1 cellular context compared by ENCODE assay signal in the genomic region with DNA sequence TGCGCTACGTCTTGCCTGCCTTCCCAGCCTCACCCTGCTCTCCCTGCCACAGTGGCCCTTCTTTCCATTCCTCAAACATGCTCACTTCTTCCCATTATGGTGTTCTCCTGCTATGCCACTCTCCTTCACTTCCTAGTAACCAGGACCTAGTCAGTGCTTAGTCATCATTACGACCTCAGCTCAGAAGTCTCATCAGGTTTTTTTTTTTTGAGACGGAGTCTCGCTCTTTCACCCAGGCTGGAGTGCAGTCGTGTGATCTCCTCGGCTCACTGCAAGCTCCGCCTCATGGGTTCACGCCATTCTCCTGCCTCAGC.
A peak's percentile ranks its signal among the peaks of the same experiment; 100 is the strongest.
TF ChIP-seq lines count a peak whose summit lies in the region.

No MANE protein-coding gene starts in this region.

TF ChIP-seq in K562, 482 proteins besides CTCF, POLR2A, EP300 and RAD21 (continued from another document and continues in another):
- TF ChIP-seq, protein P1, sequence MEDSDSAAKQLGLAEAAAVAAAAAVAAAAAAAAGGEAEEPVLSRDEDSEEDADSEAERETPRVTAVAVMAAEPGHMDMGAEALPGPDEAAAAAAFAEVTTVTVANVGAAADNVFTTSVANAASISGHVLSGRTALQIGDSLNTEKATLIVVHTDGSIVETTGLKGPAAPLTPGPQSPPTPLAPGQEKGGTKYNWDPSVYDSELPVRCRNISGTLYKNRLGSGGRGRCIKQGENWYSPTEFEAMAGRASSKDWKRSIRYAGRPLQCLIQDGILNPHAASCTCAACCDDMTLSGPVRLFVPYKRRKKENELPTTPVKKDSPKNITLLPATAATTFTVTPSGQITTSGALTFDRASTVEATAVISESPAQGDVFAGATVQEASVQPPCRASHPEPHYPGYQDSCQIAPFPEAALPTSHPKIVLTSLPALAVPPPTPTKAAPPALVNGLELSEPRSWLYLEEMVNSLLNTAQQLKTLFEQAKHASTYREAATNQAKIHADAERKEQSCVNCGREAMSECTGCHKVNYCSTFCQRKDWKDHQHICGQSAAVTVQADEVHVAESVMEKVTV (CRISPR knock-in tag; IDR thresholded peaks at IDR 0.05): no peak
- TF ChIP-seq DPF2 (IDR thresholded peaks at IDR 0.05) (0 out of 2 replicates have a peak, but pooled peaks have one; percentile 18), C11orf30 (IDR thresholded peaks at IDR 0.05; ENCODE audit: low read depth) (peak; percentile 92), PYGO2 (tag; IDR thresholded peaks at IDR 0.05) (no peak), PPARD (CRISPR knock-in tag; IDR thresholded peaks at IDR 0.05) (no peak), NUFIP1 (IDR thresholded peaks at IDR 0.05; ENCODE audit: partially characterized antibody) (no peak), HNRNPUL1 (IDR thresholded peaks at IDR 0.05; ENCODE audit: low read length) (no peak), HNRNPH1 (optimal IDR thresholded peaks at IDR 0.05; ENCODE audit: low read depth, low read length) (no peak), ZNF584 (CRISPR knock-in tag; IDR thresholded peaks at IDR 0.05; ENCODE audit: low read depth) (no peak), NR2C2 (CRISPR knock-in tag; IDR thresholded peaks at IDR 0.05) (no peak), NR2C2 (tag; IDR thresholded peaks at IDR 0.05) (peak; percentile 55), CEBPB (tag; IDR thresholded peaks at IDR 0.05) (no peak), TAF1 (IDR thresholded peaks at IDR 0.05; ENCODE audit: control insufficient read depth, extremely low read depth, insufficient read depth, low read length, severe bottlenecking) (no peak), NFATC3 (IDR thresholded peaks at IDR 0.05) (no peak), CBX3 (IDR thresholded peaks at IDR 0.05; ENCODE audit: borderline replicate concordance in 1 of 2, low read length in 2 of 2) (no peak), HMG20B (CRISPR knock-in tag; IDR thresholded peaks at IDR 0.05) (no peak), NCOA2 (IDR thresholded peaks at IDR 0.05; ENCODE audit: partially characterized antibody in 2 of 2) (no peak), LCOR (CRISPR knock-in tag; IDR thresholded peaks at IDR 0.05) (no peak), MCM5 (IDR thresholded peaks at IDR 0.05; ENCODE audit: low read depth) (no peak), SMARCB1 (IDR thresholded peaks at IDR 0.05; ENCODE audit: insufficient read length, low read depth) (no peak), SETDB1 (IDR thresholded peaks at IDR 0.05; ENCODE audit: low read length) (no peak), CHD2 (IDR thresholded peaks at IDR 0.05; ENCODE audit: low read depth, low read length) (no peak), FOSL1 (tag; conservative IDR thresholded peaks at IDR 0.05) (peak; percentile 70), U2AF2 (optimal IDR thresholded peaks at IDR 0.05; ENCODE audit: low read depth, low read length) (no peak), ZNF324 (CRISPR knock-in tag; IDR thresholded peaks at IDR 0.05) (no peak), PML (IDR thresholded peaks at IDR 0.05; ENCODE audit: low read length) (no peak), ZNF384 (IDR thresholded peaks at IDR 0.05; ENCODE audit: low read depth, low read length) (peak; percentile 86), BACH1 (tag; IDR thresholded peaks at IDR 0.05) (peak; percentile 75; the same call in 1 of the 2 replicates), EZH2 (IDR thresholded peaks at IDR 0.05; ENCODE audit: borderline replicate concordance, low read depth, low read length) (no peak), MCM3 (IDR thresholded peaks at IDR 0.05) (no peak), MAFG (tag; conservative IDR thresholded peaks at IDR 0.05) (peak; percentile 93), ZKSCAN3 (CRISPR knock-in tag; IDR thresholded peaks at IDR 0.05) (no peak), SAFB (IDR thresholded peaks at IDR 0.05; ENCODE audit: borderline replicate concordance, low read depth, low read length) (no peak), RBBP5 (IDR thresholded peaks at IDR 0.05; ENCODE audit: borderline replicate concordance, insufficient read depth, low read length, poor library complexity, severe bottlenecking) (no peak), SMAD1 (IDR thresholded peaks at IDR 0.05; ENCODE audit: low read depth, low read length, partially characterized antibody) (no peak), ZC3H11A (IDR thresholded peaks at IDR 0.05; ENCODE audit: low read depth, low read length) (no peak), KDM4B (IDR thresholded peaks at IDR 0.05; ENCODE audit: borderline replicate concordance in 2 of 2, low read depth in 1 of 2) (no peak), FOS (IDR thresholded peaks at IDR 0.05; ENCODE audit: extremely low read depth, insufficient read length) (no peak), POLR2AphosphoS2 (IDR thresholded peaks at IDR 0.05; ENCODE audit: low read length) (no peak), WHSC1 (IDR thresholded peaks at IDR 0.05; ENCODE audit: low read length) (no peak), PCBP2 (IDR thresholded peaks at IDR 0.05; ENCODE audit: low read depth, low read length, poor library complexity, severe bottlenecking) (no peak), TSC22D4 (tag; IDR thresholded peaks at IDR 0.05) (no peak), SRF (CRISPR knock-in tag; IDR thresholded peaks at IDR 0.05) (no peak), KAT8 (IDR thresholded peaks at IDR 0.05; ENCODE audit: low read depth) (no peak), MAFK (IDR thresholded peaks at IDR 0.05; ENCODE audit: low read length) (peak; percentile 63; the same call in 1 of the 2 replicates), ZFP30 (CRISPR knock-in tag; IDR thresholded peaks at IDR 0.05; ENCODE audit: borderline replicate concordance) (no peak), RBM34 (IDR thresholded peaks at IDR 0.05; ENCODE audit: borderline replicate concordance, insufficient read depth, low read length) (no peak), ZNF316 (IDR thresholded peaks at IDR 0.05) (peak; percentile 96)
- TF ChIP-seq, protein P2, sequence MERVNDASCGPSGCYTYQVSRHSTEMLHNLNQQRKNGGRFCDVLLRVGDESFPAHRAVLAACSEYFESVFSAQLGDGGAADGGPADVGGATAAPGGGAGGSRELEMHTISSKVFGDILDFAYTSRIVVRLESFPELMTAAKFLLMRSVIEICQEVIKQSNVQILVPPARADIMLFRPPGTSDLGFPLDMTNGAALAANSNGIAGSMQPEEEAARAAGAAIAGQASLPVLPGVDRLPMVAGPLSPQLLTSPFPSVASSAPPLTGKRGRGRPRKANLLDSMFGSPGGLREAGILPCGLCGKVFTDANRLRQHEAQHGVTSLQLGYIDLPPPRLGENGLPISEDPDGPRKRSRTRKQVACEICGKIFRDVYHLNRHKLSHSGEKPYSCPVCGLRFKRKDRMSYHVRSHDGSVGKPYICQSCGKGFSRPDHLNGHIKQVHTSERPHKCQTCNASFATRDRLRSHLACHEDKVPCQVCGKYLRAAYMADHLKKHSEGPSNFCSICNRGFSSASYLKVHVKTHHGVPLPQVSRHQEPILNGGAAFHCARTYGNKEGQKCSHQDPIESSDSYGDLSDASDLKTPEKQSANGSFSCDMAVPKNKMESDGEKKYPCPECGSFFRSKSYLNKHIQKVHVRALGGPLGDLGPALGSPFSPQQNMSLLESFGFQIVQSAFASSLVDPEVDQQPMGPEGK (CRISPR knock-in tag; IDR thresholded peaks at IDR 0.05; ENCODE audit: borderline replicate concordance): no peak
- TF ChIP-seq, protein P3, sequence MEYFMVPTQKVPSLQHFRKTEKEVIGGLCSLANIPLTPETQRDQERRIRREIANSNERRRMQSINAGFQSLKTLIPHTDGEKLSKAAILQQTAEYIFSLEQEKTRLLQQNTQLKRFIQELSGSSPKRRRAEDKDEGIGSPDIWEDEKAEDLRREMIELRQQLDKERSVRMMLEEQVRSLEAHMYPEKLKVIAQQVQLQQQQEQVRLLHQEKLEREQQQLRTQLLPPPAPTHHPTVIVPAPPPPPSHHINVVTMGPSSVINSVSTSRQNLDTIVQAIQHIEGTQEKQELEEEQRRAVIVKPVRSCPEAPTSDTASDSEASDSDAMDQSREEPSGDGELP (CRISPR knock-in tag; IDR thresholded peaks at IDR 0.05; ENCODE audit: borderline replicate concordance): no peak
- TF ChIP-seq, protein P4, sequence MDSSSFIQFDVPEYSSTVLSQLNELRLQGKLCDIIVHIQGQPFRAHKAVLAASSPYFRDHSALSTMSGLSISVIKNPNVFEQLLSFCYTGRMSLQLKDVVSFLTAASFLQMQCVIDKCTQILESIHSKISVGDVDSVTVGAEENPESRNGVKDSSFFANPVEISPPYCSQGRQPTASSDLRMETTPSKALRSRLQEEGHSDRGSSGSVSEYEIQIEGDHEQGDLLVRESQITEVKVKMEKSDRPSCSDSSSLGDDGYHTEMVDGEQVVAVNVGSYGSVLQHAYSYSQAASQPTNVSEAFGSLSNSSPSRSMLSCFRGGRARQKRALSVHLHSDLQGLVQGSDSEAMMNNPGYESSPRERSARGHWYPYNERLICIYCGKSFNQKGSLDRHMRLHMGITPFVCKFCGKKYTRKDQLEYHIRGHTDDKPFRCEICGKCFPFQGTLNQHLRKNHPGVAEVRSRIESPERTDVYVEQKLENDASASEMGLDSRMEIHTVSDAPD (CRISPR knock-in tag; IDR thresholded peaks at IDR 0.05): no peak
- TF ChIP-seq, protein P5, sequence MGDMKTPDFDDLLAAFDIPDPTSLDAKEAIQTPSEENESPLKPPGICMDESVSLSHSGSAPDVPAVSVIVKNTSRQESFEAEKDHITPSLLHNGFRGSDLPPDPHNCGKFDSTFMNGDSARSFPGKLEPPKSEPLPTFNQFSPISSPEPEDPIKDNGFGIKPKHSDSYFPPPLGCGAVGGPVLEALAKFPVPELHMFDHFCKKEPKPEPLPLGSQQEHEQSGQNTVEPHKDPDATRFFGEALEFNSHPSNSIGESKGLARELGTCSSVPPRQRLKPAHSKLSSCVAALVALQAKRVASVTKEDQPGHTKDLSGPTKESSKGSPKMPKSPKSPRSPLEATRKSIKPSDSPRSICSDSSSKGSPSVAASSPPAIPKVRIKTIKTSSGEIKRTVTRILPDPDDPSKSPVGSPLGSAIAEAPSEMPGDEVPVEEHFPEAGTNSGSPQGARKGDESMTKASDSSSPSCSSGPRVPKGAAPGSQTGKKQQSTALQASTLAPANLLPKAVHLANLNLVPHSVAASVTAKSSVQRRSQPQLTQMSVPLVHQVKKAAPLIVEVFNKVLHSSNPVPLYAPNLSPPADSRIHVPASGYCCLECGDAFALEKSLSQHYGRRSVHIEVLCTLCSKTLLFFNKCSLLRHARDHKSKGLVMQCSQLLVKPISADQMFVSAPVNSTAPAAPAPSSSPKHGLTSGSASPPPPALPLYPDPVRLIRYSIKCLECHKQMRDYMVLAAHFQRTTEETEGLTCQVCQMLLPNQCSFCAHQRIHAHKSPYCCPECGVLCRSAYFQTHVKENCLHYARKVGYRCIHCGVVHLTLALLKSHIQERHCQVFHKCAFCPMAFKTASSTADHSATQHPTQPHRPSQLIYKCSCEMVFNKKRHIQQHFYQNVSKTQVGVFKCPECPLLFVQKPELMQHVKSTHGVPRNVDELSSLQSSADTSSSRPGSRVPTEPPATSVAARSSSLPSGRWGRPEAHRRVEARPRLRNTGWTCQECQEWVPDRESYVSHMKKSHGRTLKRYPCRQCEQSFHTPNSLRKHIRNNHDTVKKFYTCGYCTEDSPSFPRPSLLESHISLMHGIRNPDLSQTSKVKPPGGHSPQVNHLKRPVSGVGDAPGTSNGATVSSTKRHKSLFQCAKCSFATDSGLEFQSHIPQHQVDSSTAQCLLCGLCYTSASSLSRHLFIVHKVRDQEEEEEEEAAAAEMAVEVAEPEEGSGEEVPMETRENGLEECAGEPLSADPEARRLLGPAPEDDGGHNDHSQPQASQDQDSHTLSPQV (IDR thresholded peaks at IDR 0.05): no peak
- TF ChIP-seq, protein P6, sequence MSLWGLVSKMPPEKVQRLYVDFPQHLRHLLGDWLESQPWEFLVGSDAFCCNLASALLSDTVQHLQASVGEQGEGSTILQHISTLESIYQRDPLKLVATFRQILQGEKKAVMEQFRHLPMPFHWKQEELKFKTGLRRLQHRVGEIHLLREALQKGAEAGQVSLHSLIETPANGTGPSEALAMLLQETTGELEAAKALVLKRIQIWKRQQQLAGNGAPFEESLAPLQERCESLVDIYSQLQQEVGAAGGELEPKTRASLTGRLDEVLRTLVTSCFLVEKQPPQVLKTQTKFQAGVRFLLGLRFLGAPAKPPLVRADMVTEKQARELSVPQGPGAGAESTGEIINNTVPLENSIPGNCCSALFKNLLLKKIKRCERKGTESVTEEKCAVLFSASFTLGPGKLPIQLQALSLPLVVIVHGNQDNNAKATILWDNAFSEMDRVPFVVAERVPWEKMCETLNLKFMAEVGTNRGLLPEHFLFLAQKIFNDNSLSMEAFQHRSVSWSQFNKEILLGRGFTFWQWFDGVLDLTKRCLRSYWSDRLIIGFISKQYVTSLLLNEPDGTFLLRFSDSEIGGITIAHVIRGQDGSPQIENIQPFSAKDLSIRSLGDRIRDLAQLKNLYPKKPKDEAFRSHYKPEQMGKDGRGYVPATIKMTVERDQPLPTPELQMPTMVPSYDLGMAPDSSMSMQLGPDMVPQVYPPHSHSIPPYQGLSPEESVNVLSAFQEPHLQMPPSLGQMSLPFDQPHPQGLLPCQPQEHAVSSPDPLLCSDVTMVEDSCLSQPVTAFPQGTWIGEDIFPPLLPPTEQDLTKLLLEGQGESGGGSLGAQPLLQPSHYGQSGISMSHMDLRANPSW (CRISPR knock-in tag; IDR thresholded peaks at IDR 0.05): no peak
- TF ChIP-seq, protein P7, sequence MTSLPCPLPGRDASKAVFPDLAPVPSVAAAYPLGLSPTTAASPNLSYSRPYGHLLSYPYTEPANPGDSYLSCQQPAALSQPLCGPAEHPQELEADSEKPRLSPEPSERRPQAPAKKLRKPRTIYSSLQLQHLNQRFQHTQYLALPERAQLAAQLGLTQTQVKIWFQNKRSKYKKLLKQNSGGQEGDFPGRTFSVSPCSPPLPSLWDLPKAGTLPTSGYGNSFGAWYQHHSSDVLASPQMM (CRISPR knock-in tag; IDR thresholded peaks at IDR 0.05): no peak
- TF ChIP-seq, protein P8, sequence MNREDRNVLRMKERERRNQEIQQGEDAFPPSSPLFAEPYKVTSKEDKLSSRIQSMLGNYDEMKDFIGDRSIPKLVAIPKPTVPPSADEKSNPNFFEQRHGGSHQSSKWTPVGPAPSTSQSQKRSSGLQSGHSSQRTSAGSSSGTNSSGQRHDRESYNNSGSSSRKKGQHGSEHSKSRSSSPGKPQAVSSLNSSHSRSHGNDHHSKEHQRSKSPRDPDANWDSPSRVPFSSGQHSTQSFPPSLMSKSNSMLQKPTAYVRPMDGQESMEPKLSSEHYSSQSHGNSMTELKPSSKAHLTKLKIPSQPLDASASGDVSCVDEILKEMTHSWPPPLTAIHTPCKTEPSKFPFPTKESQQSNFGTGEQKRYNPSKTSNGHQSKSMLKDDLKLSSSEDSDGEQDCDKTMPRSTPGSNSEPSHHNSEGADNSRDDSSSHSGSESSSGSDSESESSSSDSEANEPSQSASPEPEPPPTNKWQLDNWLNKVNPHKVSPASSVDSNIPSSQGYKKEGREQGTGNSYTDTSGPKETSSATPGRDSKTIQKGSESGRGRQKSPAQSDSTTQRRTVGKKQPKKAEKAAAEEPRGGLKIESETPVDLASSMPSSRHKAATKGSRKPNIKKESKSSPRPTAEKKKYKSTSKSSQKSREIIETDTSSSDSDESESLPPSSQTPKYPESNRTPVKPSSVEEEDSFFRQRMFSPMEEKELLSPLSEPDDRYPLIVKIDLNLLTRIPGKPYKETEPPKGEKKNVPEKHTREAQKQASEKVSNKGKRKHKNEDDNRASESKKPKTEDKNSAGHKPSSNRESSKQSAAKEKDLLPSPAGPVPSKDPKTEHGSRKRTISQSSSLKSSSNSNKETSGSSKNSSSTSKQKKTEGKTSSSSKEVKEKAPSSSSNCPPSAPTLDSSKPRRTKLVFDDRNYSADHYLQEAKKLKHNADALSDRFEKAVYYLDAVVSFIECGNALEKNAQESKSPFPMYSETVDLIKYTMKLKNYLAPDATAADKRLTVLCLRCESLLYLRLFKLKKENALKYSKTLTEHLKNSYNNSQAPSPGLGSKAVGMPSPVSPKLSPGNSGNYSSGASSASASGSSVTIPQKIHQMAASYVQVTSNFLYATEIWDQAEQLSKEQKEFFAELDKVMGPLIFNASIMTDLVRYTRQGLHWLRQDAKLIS (CRISPR knock-in tag; IDR thresholded peaks at IDR 0.05): no peak
